In genomic region chr14:76961631-76962302, GRCh38 we compare ENCODE assay signal across 8 cellular contexts.
DNase-seq lines count a peak whose midpoint lies in the region; ATAC-seq and TF ChIP-seq lines count a peak whose summit lies in the region.

No MANE protein-coding gene starts in this region.

- H3K4me3 ChIP-seq in mucosa of stomach (ENCODE audit: low read length), result peak overlapping the region; percentile 40

- ATAC-seq in GM18873 (IDR thresholded peaks at IDR 0.05; ENCODE audit: low FRiP score, unreplicated experiment), result peak; percentile 75
- ATAC-seq in HG03103 (IDR thresholded peaks at IDR 0.05; ENCODE audit: low read depth, unreplicated experiment), result peak; percentile 74

- TF ChIP-seq CTCF in AG09319 (IDR thresholded peaks at IDR 0.05; ENCODE audit: low read depth, low read length), result no peak

- peak overlapping the region; percentile 96 for H3K27ac ChIP-seq in epithelial cell of prostate

- peak overlapping the region; percentile 79 for H3K9ac ChIP-seq in mucosa of stomach (ENCODE audit: low read length)

- H3K4me1 ChIP-seq in mucosa of stomach (ENCODE audit: control insufficient read depth, insufficient read depth, low read length), result peaks cover 51% of the 10 kb centered on the region

- H3K9me3 ChIP-seq in mucosa of stomach (ENCODE audit: control insufficient read depth, low read length), result no peaks in the 10 kb centered on the region

- H3K36me3 ChIP-seq in mucosa of stomach (ENCODE audit: control insufficient read depth, insufficient read depth, low read length), result no peaks in the 10 kb centered on the region

- DNase-seq in AG09319 (ENCODE audit: extremely low read depth, low read depth), result peak; percentile 67
- DNase-seq in NOMO-1 treated with dmso at 0.1 percent for 144 hours (lab: John Stamatoyannopoulos, UW; ENCODE audit: unreplicated experiment), result peak; percentile 97
- peak; percentile 85 for DNase-seq in activated T-cell treated with anti-CD3 and anti-CD28 coated beads for 1 hour (ENCODE audit: low read depth)
- DNase-seq in epithelial cell of prostate (ENCODE audit: low read depth, low spot score), result peak; percentile 54
- DNase-seq in stimulated activated CD8-positive, alpha-beta memory T cell treated with anti-CD3 and anti-CD28 coated beads, Interleukin-4, amount 100 ng/mL, for 4 hours (ENCODE audit: low read depth in 2 of 2, low spot score in 1 of 2), result peak; percentile 96 to 99

- H3K27me3 ChIP-seq in mucosa of stomach (ENCODE audit: control insufficient read depth, insufficient read depth, low read length), result no peaks in the 10 kb centered on the region

Comparison
In these comparisons a context has a peak if more than half of its experiments do, and no peak if none do; other contexts are left out.
1. Peak in every context shown above with its lines: DNase-seq, ATAC-seq, H3K4me3 ChIP-seq and H3K27ac ChIP-seq.